Comparison of ENCODE assay signal across 11 cellular contexts in the genomic region with DNA sequence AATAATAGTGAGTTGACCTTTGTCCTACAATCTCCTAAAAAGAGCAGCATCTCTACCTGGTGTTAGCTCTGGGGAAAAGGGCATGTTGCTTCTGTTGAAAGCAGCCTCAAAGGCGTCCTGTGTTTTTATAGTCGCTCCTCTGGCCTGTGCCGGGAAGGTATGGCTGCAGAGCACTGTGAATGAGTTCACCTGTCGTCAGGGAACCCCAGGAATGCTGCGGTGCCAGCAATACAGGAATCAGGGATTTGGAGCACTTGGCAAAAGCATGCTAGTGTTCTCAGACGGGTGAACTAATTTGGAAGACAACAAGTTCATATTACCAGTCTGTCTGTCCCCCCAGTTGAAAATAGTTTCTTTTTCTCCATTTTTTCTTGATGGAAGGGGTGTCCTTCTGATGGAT.
"Had no signal": no experiment of that assay in that cellular context is flagged by ENCODE, and none has a peak within 500 bp of the region (broad histone marks: within the 10 kb centered on the region; RNA-seq: fewer than 3 reads in every experiment).

No MANE protein-coding gene starts in this region.

- H3K9me3 ChIP-seq: left lung, upper lobe of left lung had no signal

- H3K4me3 ChIP-seq: cardiac muscle cell, coronary artery, left lung, skin epidermis, upper lobe of left lung had no signal

- H3K27ac ChIP-seq: cardiac muscle cell, coronary artery, foreskin keratinocyte, left lung, skin epidermis had no signal

- H3K36me3 Mint-ChIP-seq: natural killer cell had no signal

- H3K4me3 Mint-ChIP-seq: activated naive CD4-positive, alpha-beta T cell treated with anti-CD3 and anti-CD28 coated beads, Interleukin-2, amount 10 ng/mL, durations not matched to agents 7 days and 5 days; natural killer cell; T-cell had no signal

- H3K4me1 Mint-ChIP-seq: activated naive CD4-positive, alpha-beta T cell treated with anti-CD3 and anti-CD28 coated beads, Interleukin-2, amount 10 ng/mL, durations not matched to agents 7 days and 5 days; natural killer cell; T-cell had no signal

- DNase-seq: activated CD4-positive, CD25-positive, alpha-beta regulatory T cell treated with anti-CD3 and anti-CD28 coated beads, Interleukin-2, amount 50 U/mL, for 72 hours; stimulated activated naive CD4-positive, alpha-beta T cell had no signal

- H3K27me3 Mint-ChIP-seq: activated naive CD4-positive, alpha-beta T cell treated with anti-CD3 and anti-CD28 coated beads, Interleukin-2, amount 10 ng/mL, durations not matched to agents 7 days and 5 days; T-cell had no signal

- H3K27ac Mint-ChIP-seq: activated naive CD4-positive, alpha-beta T cell treated with anti-CD3 and anti-CD28 coated beads, Interleukin-2, amount 10 ng/mL, durations not matched to agents 7 days and 5 days; natural killer cell; T-cell had no signal

- H3K27me3 ChIP-seq: cardiac muscle cell, foreskin keratinocyte, left lung, upper lobe of left lung had no signal

- H3K4me1 ChIP-seq: left lung had no signal

- H3K9me3 Mint-ChIP-seq: activated naive CD4-positive, alpha-beta T cell treated with anti-CD3 and anti-CD28 coated beads, Interleukin-2, amount 10 ng/mL, durations not matched to agents 7 days and 5 days; natural killer cell; T-cell had no signal
